In the genomic region with DNA sequence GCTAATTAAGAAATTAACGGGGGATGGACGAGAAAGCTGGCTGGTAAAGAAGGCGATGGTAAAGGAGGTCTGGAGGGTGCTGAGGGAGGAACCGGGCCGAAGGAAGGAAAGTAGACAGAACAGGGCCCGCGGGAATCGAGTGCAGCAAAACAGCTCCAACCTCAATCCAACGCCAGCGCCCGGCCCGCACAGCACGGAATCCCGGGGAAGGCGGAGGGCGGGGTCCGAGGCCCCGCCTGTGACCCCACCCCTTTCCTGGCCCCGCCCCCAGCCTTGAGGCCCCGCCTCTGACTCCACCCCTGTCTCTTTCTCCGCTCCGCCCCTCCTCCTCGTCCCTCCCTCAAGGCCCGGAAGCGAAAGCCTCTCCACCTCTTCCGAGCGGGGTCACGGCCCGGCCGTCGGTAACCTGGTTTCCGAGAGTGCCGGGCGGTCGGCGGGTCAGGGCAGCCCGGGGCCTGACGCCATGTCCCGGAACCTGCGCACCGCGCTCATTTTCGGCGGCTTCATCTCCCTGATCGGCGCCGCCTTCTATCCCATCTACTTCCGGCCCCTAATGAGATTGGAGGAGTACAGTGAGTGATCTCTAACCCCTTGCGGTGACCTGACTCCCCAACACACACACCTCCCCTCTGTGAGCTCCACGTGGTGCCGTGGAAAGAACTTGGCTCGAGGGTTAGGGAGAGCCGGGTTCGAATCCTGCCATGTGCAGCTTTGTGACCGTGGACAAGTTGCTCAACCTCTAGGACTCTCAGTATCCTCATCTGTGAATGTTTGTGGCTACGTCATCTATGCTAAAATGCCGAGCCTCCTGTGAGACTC, we compare ENCODE assay signal across 8 cellular contexts. TPM values are rescaled to one million over a fixed set of nuclear protein-coding genes. Genes with fewer than 3 reads are reported as not detected.
A peak's percentile ranks its signal among the peaks of the same experiment; 100 is the strongest.
DNase-seq lines count a peak whose midpoint lies in the region; ATAC-seq and TF ChIP-seq lines count a peak whose summit lies in the region.

SMIM20 (plus strand) TSS at position 370 of the 819 bp plus-strand sequence; CDS start at position 464, 94 bp downstream.

- DNase-seq in DMS79 treated with DMSO at 0.1 percent for 48 hours (lab: John Stamatoyannopoulos, UW) = peak; percentile 47
- peak; percentile 87 for DNase-seq in Jurkat, Clone E6-1 (ENCODE audit: low read depth, low spot score)
- peak; percentile 90 to 93 for DNase-seq in activated T-cell treated with anti-CD3 and anti-CD28 coated beads, Interleukin-2, amount 50 U/mL, for 48 hours
- DNase-seq in myocyte (ENCODE audit: low read depth) = peak; percentile 88
- DNase-seq in stimulated activated CD8-positive, alpha-beta memory T cell treated with anti-CD3 and anti-CD28 coated beads, Interleukin-7, amount 100 ng/mL, for 48 hours (ENCODE audit: extremely low read depth in 1 of 2, low read depth in 1 of 2) = peak; percentile 76 to 85

- peak within 1 kb of the TSS; percentile 67 for H3K4me3 ChIP-seq in Jurkat, Clone E6-1 (ENCODE audit: low read length)

- ATAC-seq in GM21717 (IDR thresholded peaks at IDR 0.05; ENCODE audit: unreplicated experiment) = peak; percentile 95
- ATAC-seq in esophagus mucosa = peak; percentile 100

TF ChIP-seq in PFSK-1, 5 proteins besides CTCF, POLR2A, EP300 and RAD21:
- TF ChIP-seq FOXP2 (optimal IDR thresholded peaks at IDR 0.05; ENCODE audit: borderline replicate concordance, extremely low read depth, extremely low read length, insufficient read depth) (peak; percentile 68), TAF1 (IDR thresholded peaks at IDR 0.05; ENCODE audit: borderline replicate concordance, insufficient read depth, low read length) (no peak), REST (IDR thresholded peaks at IDR 0.05; ENCODE audit: insufficient read depth in 1 of 2, low read depth in 2 of 2, low read length in 2 of 2) (0 out of 4 replicates have a peak, but pooled peaks of 1 of the 2 experiments have one; percentile 25), POLR2AphosphoS5 (IDR thresholded peaks at IDR 0.05; ENCODE audit: low read depth, low read length) (peak; percentile 90), SIN3A (IDR thresholded peaks at IDR 0.05; ENCODE audit: borderline replicate concordance, insufficient read depth, low read length) (peak; percentile 59; the same call in 1 of the 2 replicates)

RNA-seq across cellular contexts. Expression of gene SMIM20, which starts in this region (rescaled TPM):
- polyA plus RNA-seq in Jurkat, Clone E6-1 (2012; ENCODE audit: insufficient read depth, insufficient read length) = 42.3 TPM
- 18.5 TPM for polyA plus RNA-seq in PFSK-1 (2012; ENCODE audit: insufficient read length, low read depth)
- total RNA-seq in esophagus mucosa = 14.8 TPM
- 31.7 and 49.7 TPM in 2 replicates for total RNA-seq in myocyte
- 40.4 TPM for polyA plus RNA-seq in myocyte (2012)

Comparison
In these comparisons a context has a peak if more than half of its experiments do, and no peak if none do; other contexts are left out.
1. Peak in every context shown above with its lines: DNase-seq, ATAC-seq and H3K4me3 ChIP-seq.